ENCODE assay signal across 8 cellular contexts in the genomic region with DNA sequence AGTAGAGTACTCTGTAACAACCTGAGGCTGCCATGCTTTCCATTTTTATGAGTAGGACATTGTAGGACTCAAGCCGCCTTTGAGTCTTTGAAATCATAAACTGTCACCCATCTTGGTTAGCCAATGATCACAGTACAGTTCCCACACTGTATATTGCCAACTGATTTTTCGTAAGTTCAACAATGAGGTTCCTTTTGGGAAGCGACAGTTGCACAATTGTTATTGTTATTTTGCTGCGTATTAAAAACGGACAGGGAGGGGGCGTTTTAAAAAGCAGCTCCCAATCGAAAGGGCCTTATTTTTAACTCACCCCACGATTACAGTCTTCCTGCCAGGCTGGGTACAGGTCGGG. TPM values are rescaled to one million over a fixed set of nuclear protein-coding genes. Genes with fewer than 3 reads are reported as not detected.
DNase-seq lines count a peak whose midpoint lies in the region; ATAC-seq, FAIRE-seq and TF ChIP-seq lines count a peak whose summit lies in the region.

No MANE protein-coding gene starts in this region.

- H3K27ac ChIP-seq in OCI-LY1 (ENCODE audit: low read depth, low read length, poor library complexity, severe bottlenecking): no peak overlapping the region
- H3K27ac ChIP-seq in H1 (ENCODE audit: low read depth, low read length): no peak overlapping the region
- peak overlapping the region; percentile 78 for H3K27ac ChIP-seq in naive thymus-derived CD4-positive, alpha-beta T cell (ENCODE audit: low read depth, low read length)

- no peaks in the 10 kb centered on the region for H3K9me2 ChIP-seq in OCI-LY1 (ENCODE audit: low read depth, low read length)

- peak; percentile 51 for FAIRE-seq in GM12891 (lab: Jason Lieb, UNC)
- no peak for FAIRE-seq in H1 (lab: Jason Lieb, UNC)

- peak overlapping the region; percentile 87 for H3K4me2 ChIP-seq in OCI-LY1 (ENCODE audit: low read length)
- H3K4me2 ChIP-seq in H1 (ENCODE audit: insufficient read depth in 1 of 2, low read depth in 2 of 2, low read length in 2 of 2): peak overlapping the region; percentile 72 to 86

- H3K36me3 ChIP-seq in OCI-LY1 (ENCODE audit: insufficient read depth, low read length) (0 out of 2 replicates have a peak, but pooled peaks cover 4% of the 10 kb centered on the region), H1 (ENCODE audit: control insufficient read depth in 2 of 4, insufficient read depth in 4 of 4, low read length in 3 of 4) (no peaks in the 10 kb centered on the region)
- H3K36me3 ChIP-seq in naive thymus-derived CD4-positive, alpha-beta T cell (ENCODE audit: control insufficient read depth in 2 of 3, insufficient read depth in 3 of 3, low read length in 3 of 3): peaks cover 0 to 8% (median 0%) of the 10 kb centered on the region in 3 experiments

- peaks cover 0 to 10% (median 0%) of the 10 kb centered on the region in 5 donors for H3K27me3 Mint-ChIP-seq in naive thymus-derived CD4-positive, alpha-beta T cell

- H3K4me3 ChIP-seq in OCI-LY1 (ENCODE audit: low read depth, low read length, poor library complexity, severe bottlenecking) (peak overlapping the region; percentile 80), H1 (ENCODE audit: extremely low read depth in 1 of 4, insufficient read depth in 2 of 4, low read depth in 3 of 4, low read length in 4 of 4) (peak overlapping the region; percentile 64 to 84 (median 72))
- H3K4me3 ChIP-seq in naive thymus-derived CD4-positive, alpha-beta T cell (ENCODE audit: low read length): peak overlapping the region; percentile 81

- TF ChIP-seq POLR2A in GM12891 (IDR thresholded peaks at IDR 0.05; ENCODE audit: low read depth, low read length) (no peak), H1 (IDR thresholded peaks at IDR 0.05; ENCODE audit: control extremely low read depth in 1 of 2, low read depth in 2 of 2, low read length in 2 of 2) (no peak)

- peaks cover 27 to 53% (median 40%) of the 10 kb centered on the region in 7 donors for H3K4me1 Mint-ChIP-seq in naive thymus-derived CD4-positive, alpha-beta T cell

- POLR2A ChIA-PET in H1 (lab: Charles Lee; ENCODE audit: partially characterized antibody): interaction anchor here (1.0 to 1.9 kb wide), 3 partner anchors 12 to 38 kb away, joined by 3 to 5 read pairs (median 3); no protein-coding TSS in a partner anchor
- POLR2A ChIA-PET in naive thymus-derived CD4-positive, alpha-beta T cell (lab: Charles Lee): interaction anchor here (0.9 to 3.8 kb wide), 5 partner anchors 8 to 62 kb away, joined by 4 to 20 read pairs (median 5); a partner anchor contains a TSS

- H3K4me3 Mint-ChIP-seq in naive thymus-derived CD4-positive, alpha-beta T cell: peak overlapping the region; percentile 89 to 97 (median 95)

- H2BK5ac ChIP-seq in H1 (ENCODE audit: low read depth, low read length): no peak overlapping the region

- H3K23ac ChIP-seq in H1 (ENCODE audit: insufficient read length): no peak overlapping the region

- CTCF ChIA-PET in H1 (lab: Charles Lee; ENCODE audit: partially characterized antibody): interaction anchor here (1.0 to 1.2 kb wide), 4 partner anchors 21 to 78 kb away, joined by 3 to 4 read pairs (median 4); no protein-coding TSS in a partner anchor
- CTCF ChIA-PET in naive thymus-derived CD4-positive, alpha-beta T cell (lab: Charles Lee): interaction anchor here (0.6 to 0.7 kb wide), 2 partner anchors 517 to 530 kb away, joined by 3 read pairs; no protein-coding TSS in a partner anchor

- no peak overlapping the region for H2AK5ac ChIP-seq in H1 (ENCODE audit: low read depth, low read length)

- intact Hi-C loops in naive thymus-derived CD4-positive, alpha-beta T cell (cut with micrococcal nuclease): loop anchor here (1.0 to 10.0 kb wide), 10 partner anchors 10 to 1293 kb away; a partner anchor contains a TSS

- H3K4ac ChIP-seq in H1 (replicated peaks; ENCODE audit: insufficient read length, low read depth, low read length): no peak overlapping the region

- H3K27ac Mint-ChIP-seq in naive thymus-derived CD4-positive, alpha-beta T cell: peak overlapping the region; percentile 90 to 97 (median 95)

- H3K9me3 ChIP-seq in OCI-LY1 (ENCODE audit: low read length) (no peaks in the 10 kb centered on the region), H1 (ENCODE audit: insufficient read depth in 2 of 2, low read depth in 1 of 2, low read length in 1 of 2) (no peaks in the 10 kb centered on the region)
- no peaks in the 10 kb centered on the region for H3K9me3 ChIP-seq in naive thymus-derived CD4-positive, alpha-beta T cell (ENCODE audit: control insufficient read depth in 2 of 3, low read length in 3 of 3)

- H3K23me2 ChIP-seq in H1 (ENCODE audit: low read depth, low read length): peaks cover 10% of the 10 kb centered on the region

- H3K9me3 Mint-ChIP-seq in naive thymus-derived CD4-positive, alpha-beta T cell: peaks cover 0 to 3% (median 0%) of the 10 kb centered on the region in 11 donors

- H4K5ac ChIP-seq in H1 (ENCODE audit: insufficient read length, low read depth, low read length): no peak overlapping the region

- no peaks in the 10 kb centered on the region for H3K79me1 ChIP-seq in H1 (ENCODE audit: low read depth, low read length)

- 0 out of 2 replicates have a peak, but pooled peaks cover 3% of the 10 kb centered on the region for H3F3A ChIP-seq in OCI-LY1 (ENCODE audit: insufficient read depth, low read length)

- H3K79me2 ChIP-seq in OCI-LY1 (ENCODE audit: insufficient read depth, low read length) (no peaks in the 10 kb centered on the region), H1 (ENCODE audit: control insufficient read depth in 1 of 2, insufficient read depth in 2 of 2, low read length in 2 of 2) (no peaks in the 10 kb centered on the region)

- H3K4me1 ChIP-seq in OCI-LY1 (ENCODE audit: insufficient read depth, low read length, severe bottlenecking) (peaks cover 25% of the 10 kb centered on the region), H1 (replicated peaks in 1 of 4; ENCODE audit: control insufficient read depth in 3 of 4, insufficient read depth in 4 of 4, low read length in 3 of 4) (no peaks in the 10 kb centered on the region; a peak in 1 of 7 replicates)
- H3K4me1 ChIP-seq in naive thymus-derived CD4-positive, alpha-beta T cell (ENCODE audit: control insufficient read depth in 2 of 2, insufficient read depth in 2 of 2, low read length in 2 of 2): peaks cover 11 to 14% of the 10 kb centered on the region in 2 donors

- no peak overlapping the region for H3K56ac ChIP-seq in H1 (replicated peaks; ENCODE audit: insufficient read length, low read depth, low read length)

- no peak for TF ChIP-seq CTCF in OCI-LY1 (IDR thresholded peaks at IDR 0.05; ENCODE audit: low read length)
- no peak for TF ChIP-seq CTCF in H1 (IDR thresholded peaks at IDR 0.05; ENCODE audit: control extremely low read depth in 1 of 3, insufficient read depth in 1 of 3, low read depth in 1 of 3, low read length in 3 of 3)

- no peak for TF ChIP-seq EP300 in H1 (IDR thresholded peaks at IDR 0.05; ENCODE audit: borderline replicate concordance in 1 of 2, low read depth in 2 of 2, low read length in 2 of 2)

- ATAC-seq in naive thymus-derived CD4-positive, alpha-beta T cell: no peak
- no peak for ATAC-seq in HG02588 (IDR thresholded peaks at IDR 0.05; ENCODE audit: unreplicated experiment)
- no peak for ATAC-seq in GM18907 (IDR thresholded peaks at IDR 0.05; ENCODE audit: unreplicated experiment)

- TF ChIP-seq RAD21 in H1 (IDR thresholded peaks at IDR 0.05 in 1 of 2, conservative IDR thresholded peaks at IDR 0.05 in 1 of 2; ENCODE audit: low read depth in 2 of 2, low read length in 2 of 2): no peak

- H3K18ac ChIP-seq in H1 (ENCODE audit: extremely low read depth, low read length): no peak overlapping the region

- H3K27me3 ChIP-seq in OCI-LY1 (ENCODE audit: insufficient read depth, low read length) (no peaks in the 10 kb centered on the region), H1 (replicated peaks in 1 of 4; ENCODE audit: control insufficient read depth in 3 of 4, extremely low read depth in 1 of 4, insufficient read depth in 3 of 4, low read length in 3 of 4) (peaks cover 0 to 14% (median 12%) of the 10 kb centered on the region in 4 experiments; a peak in 6 of 7 replicates)
- H3K27me3 ChIP-seq in naive thymus-derived CD4-positive, alpha-beta T cell (ENCODE audit: control insufficient read depth in 2 of 2, insufficient read depth in 2 of 2, low read length in 2 of 2): no peaks in the 10 kb centered on the region

- no peak overlapping the region for H2BK12ac ChIP-seq in H1 (ENCODE audit: low read depth, low read length)

- H4K20me1 ChIP-seq in OCI-LY1 (ENCODE audit: insufficient read depth, low read length) (no peaks in the 10 kb centered on the region), H1 (replicated peaks in 1 of 2; ENCODE audit: control insufficient read depth in 1 of 2, insufficient read depth in 2 of 2, low read length in 2 of 2) (no peaks in the 10 kb centered on the region)

- no peak overlapping the region for H4K91ac ChIP-seq in H1 (replicated peaks; ENCODE audit: insufficient read length, low read length)

- no peak for DNase-seq in GM12891 (ENCODE audit: insufficient read length, low spot score)
- no peak for DNase-seq in H1 (ENCODE audit: low read depth in 1 of 2, low spot score in 2 of 2)
- DNase-seq in naive thymus-derived CD4-positive, alpha-beta T cell: no peak
- DNase-seq in NCI-H146 (lab: John Stamatoyannopoulos, UW): no peak
- no peak for DNase-seq in activated gamma-delta T cell (lab: John Stamatoyannopoulos, UW)

- peak overlapping the region; percentile 6; the same call in 1 of the 2 replicates for H2AFZ ChIP-seq in OCI-LY1 (ENCODE audit: low read length)
- H2AFZ ChIP-seq in H1 (ENCODE audit: low read length): peak overlapping the region; percentile 29

- no peak overlapping the region for H2BK120ac ChIP-seq in H1 (replicated peaks; ENCODE audit: low read depth, low read length)

- H3K14ac ChIP-seq in H1 (ENCODE audit: insufficient read length): no peak overlapping the region

- H4K8ac ChIP-seq in H1 (ENCODE audit: extremely low read depth, insufficient read depth, low read length): no peak overlapping the region

- 12% methylated on average over 9 of the region's 9 CpGs; no CpG with 5 or more reads in 1 of the 2 experiments for WGBS in H1 (ENCODE audit: extremely low coverage in 1 of 2, insufficient coverage in 1 of 2, insufficient read length in 1 of 2, insufficient replicate concordance in 2 of 2, low coverage in 1 of 2, low lambda C conversion rate in 2 of 2, missing lambda C conversion rate in 1 of 2), 2 experiments

- no peak overlapping the region for H2BK15ac ChIP-seq in H1 (ENCODE audit: low read length)

- peaks cover 2 to 18% (median 7%) of the 10 kb centered on the region in 5 donors for H3K36me3 Mint-ChIP-seq in naive thymus-derived CD4-positive, alpha-beta T cell

- H3K9ac ChIP-seq in OCI-LY1 (ENCODE audit: low read length): peak overlapping the region; percentile 70
- no peak overlapping the region for H3K9ac ChIP-seq in H1 (replicated peaks in 1 of 4; ENCODE audit: extremely low read depth in 1 of 4, low read depth in 3 of 4, low read length in 3 of 4)

- no peak overlapping the region for H2BK20ac ChIP-seq in H1 (ENCODE audit: low read length)

RNA-seq across cellular contexts. Expression of a gene that starts 0.6 kb away (rescaled TPM):
- polyA plus RNA-seq in GM12891 (2012; ENCODE audit: low read depth, missing spikeins): 6.2 TPM
- 0.31 and 0.39 TPM in 2 replicates for total RNA-seq in H1 (2021; fragmentation: NEBNext Ultra II Directional; extraction: Animal tissue kit (Norgen Biotek cat#: 25700))
- polyA plus RNA-seq in H1 (2011; rRNA removed): 0.50 and 0.67 TPM in 2 replicates
- polyA plus RNA-seq in H1 (2011; cell fraction: cytosol; rRNA removed): 0.56 TPM
- polyA plus RNA-seq in H1 (2011; cell fraction: nucleus; rRNA removed): 0.24 TPM
- 0.22 to 0.37 TPM (median 0.31 TPM) in 4 replicates for polyA plus RNA-seq in H1 (2012, experiment 1 of 2)
- polyA plus RNA-seq in H1 (2012, experiment 2 of 2): 0.09 TPM
- 1.1 TPM for polyA plus RNA-seq in H1 (2013, experiment 1 of 2)
- polyA plus RNA-seq in H1 (2013, experiment 2 of 2): 1.1 TPM
- 0.27 and 0.91 TPM in 2 replicates for polyA minus RNA-seq in H1 (2011; rRNA and poly(A)+ RNA removed)
- not detected for polyA minus RNA-seq in H1 (2011; cell fraction: cytosol; rRNA and poly(A)+ RNA removed)
- 0.30 TPM for polyA minus RNA-seq in H1 (2011; cell fraction: nucleus; rRNA and poly(A)+ RNA removed)
- 10 to 100 TPM; 11.1 to 23.6 (median 12.0) TPM for total RNA-seq in naive thymus-derived CD4-positive, alpha-beta T cell
- polyA plus RNA-seq in naive thymus-derived CD4-positive, alpha-beta T cell: 10 to 100 TPM; 34.2 to 39.8 TPM

RNA-seq across cellular contexts. Expression of a gene that starts 59.2 kb away (rescaled TPM):
- 178 TPM for polyA plus RNA-seq in GM12891 (2012; ENCODE audit: low read depth, missing spikeins)
- 111 and 115 TPM in 2 replicates for total RNA-seq in H1 (2021; fragmentation: NEBNext Ultra II Directional; extraction: Animal tissue kit (Norgen Biotek cat#: 25700))
- 16.1 and 38.4 TPM in 2 replicates for polyA plus RNA-seq in H1 (2011; rRNA removed)
- 42.5 TPM for polyA plus RNA-seq in H1 (2011; cell fraction: cytosol; rRNA removed)
- 5.1 TPM for polyA plus RNA-seq in H1 (2011; cell fraction: nucleus; rRNA removed)
- 107 to 210 TPM (median 113 TPM) in 4 replicates for polyA plus RNA-seq in H1 (2012, experiment 1 of 2)
- 79.5 TPM for polyA plus RNA-seq in H1 (2012, experiment 2 of 2)
- 131 TPM for polyA plus RNA-seq in H1 (2013, experiment 1 of 2)
- 131 TPM for polyA plus RNA-seq in H1 (2013, experiment 2 of 2)
- polyA minus RNA-seq in H1 (2011; rRNA and poly(A)+ RNA removed): 17.9 and 21.3 TPM in 2 replicates
- 20.0 TPM for polyA minus RNA-seq in H1 (2011; cell fraction: cytosol; rRNA and poly(A)+ RNA removed)
- 11.6 TPM for polyA minus RNA-seq in H1 (2011; cell fraction: nucleus; rRNA and poly(A)+ RNA removed)
- total RNA-seq in naive thymus-derived CD4-positive, alpha-beta T cell: 10 to 100 TPM; 18.8 to 97.0 (median 21.2) TPM
- polyA plus RNA-seq in naive thymus-derived CD4-positive, alpha-beta T cell: 10 to 100 TPM; 67.0 to 78.7 TPM
